20 cellular contexts compared by ENCODE assay signal in the genomic region with DNA sequence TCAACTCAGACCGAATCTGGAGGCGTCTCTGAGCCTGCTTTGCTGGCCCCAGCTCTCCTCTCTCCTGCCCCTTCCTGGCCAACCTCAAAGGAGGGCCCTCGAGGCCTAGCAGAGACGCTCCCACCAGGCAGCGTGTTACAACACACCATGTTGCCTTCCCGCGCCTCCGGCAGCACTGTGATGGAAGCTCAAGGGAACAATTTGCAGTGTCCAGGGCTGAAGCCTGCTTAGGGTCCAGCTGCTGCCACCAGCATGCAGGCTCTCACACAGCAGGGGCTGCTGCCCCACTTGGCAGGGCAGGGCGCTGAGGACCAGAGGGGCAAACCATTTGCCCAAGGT. TPM values are rescaled to one million over a fixed set of nuclear protein-coding genes. Genes with fewer than 3 reads are reported as not detected.
"Had no signal": no experiment of that assay in that cellular context is flagged by ENCODE, and none has a peak within 500 bp of the region (broad histone marks: within the 10 kb centered on the region; RNA-seq: fewer than 3 reads in every experiment).

No MANE protein-coding gene starts in this region.

- H3K27me3 Mint-ChIP-seq: activated CD4-positive, alpha-beta T cell treated with anti-CD3 and anti-CD28 coated beads, Interleukin-2, amount 10 ng/mL, durations not matched to agents 7 days and 5 days had no signal

- ATAC-seq: activated CD4-positive, CD25-positive, alpha-beta regulatory T cell treated with anti-CD3 and anti-CD28 coated beads, Interleukin-2, amount 50 U/mL, for 24 hours; activated naive CD8-positive, alpha-beta T cell treated with anti-CD3 and anti-CD28 coated beads, Interleukin-2, amount 50 U/mL, for 24 hours; naive thymus-derived CD4-positive, alpha-beta T cell; pancreas had no signal

- H3K27ac Mint-ChIP-seq: activated CD4-positive, alpha-beta T cell treated with anti-CD3 and anti-CD28 coated beads, Interleukin-2, amount 10 ng/mL, durations not matched to agents 7 days and 5 days; activated naive CD4-positive, alpha-beta T cell treated with anti-CD3 and anti-CD28 coated beads, Interleukin-2, amount 10 ng/mL, durations not matched to agents 7 days and 5 days; activated naive CD8-positive, alpha-beta T cell treated with anti-CD3 and anti-CD28 coated beads, Interleukin-2, amount 50 U/mL, for 24 hours; naive thymus-derived CD4-positive, alpha-beta T cell; neural progenitor cell had no signal

- H3K9ac ChIP-seq: neural progenitor cell had no signal

- H3K4me3 Mint-ChIP-seq: activated CD4-positive, alpha-beta T cell treated with anti-CD3 and anti-CD28 coated beads, Interleukin-2, amount 10 ng/mL, durations not matched to agents 7 days and 5 days; activated naive CD4-positive, alpha-beta T cell treated with anti-CD3 and anti-CD28 coated beads, Interleukin-2, amount 10 ng/mL, durations not matched to agents 7 days and 5 days; activated naive CD8-positive, alpha-beta T cell treated with anti-CD3 and anti-CD28 coated beads, Interleukin-2, amount 50 U/mL, for 24 hours; activated T-cell treated with anti-CD3 and anti-CD28 coated beads, Interleukin-2, amount 50 U/mL, for 4 hours; brain; naive thymus-derived CD4-positive, alpha-beta T cell; neural progenitor cell had no signal

- H3K4me3 ChIP-seq: coronary artery, neural progenitor cell, pancreas, tibial artery had no signal

- H3K36me3 Mint-ChIP-seq: activated naive CD4-positive, alpha-beta T cell treated with anti-CD3 and anti-CD28 coated beads, Interleukin-2, amount 10 ng/mL, durations not matched to agents 7 days and 5 days; brain; neural progenitor cell had no signal

- H3K4me2 ChIP-seq: neural progenitor cell had no signal

- H3K36me3 ChIP-seq: neural progenitor cell, pancreas, tibial artery had no signal

- H2AFZ ChIP-seq: neural progenitor cell had no signal

- H3K27ac ChIP-seq: coronary artery, neural progenitor cell, pancreas, tibial artery had no signal

- H3K9me3 Mint-ChIP-seq: activated CD4-positive, alpha-beta T cell treated with anti-CD3 and anti-CD28 coated beads, Interleukin-2, amount 10 ng/mL, durations not matched to agents 7 days and 5 days; activated naive CD4-positive, alpha-beta T cell treated with anti-CD3 and anti-CD28 coated beads, Interleukin-2, amount 10 ng/mL, durations not matched to agents 7 days and 5 days; activated naive CD8-positive, alpha-beta T cell treated with anti-CD3 and anti-CD28 coated beads, Interleukin-2, amount 50 U/mL, for 24 hours; activated T-cell treated with anti-CD3 and anti-CD28 coated beads, Interleukin-2, amount 50 U/mL, for 4 hours; neural progenitor cell had no signal

- H3K9me3 ChIP-seq: pancreas, tibial artery had no signal

- DNase-seq: activated CD4-positive, alpha-beta T cell treated with anti-CD3 and anti-CD28 coated beads, Interleukin-2, amount 10 ng/mL, durations not matched to agents 7 days and 5 days; activated CD8-positive, alpha-beta memory T cell treated with anti-CD3 and anti-CD28 coated beads, Interleukin-2, amount 50 U/mL, for 4 hours; activated naive CD4-positive, alpha-beta T cell treated with anti-CD3 and anti-CD28 coated beads, Interleukin-2, amount 10 ng/mL, durations not matched to agents 7 days and 5 days; activated naive CD8-positive, alpha-beta T cell treated with anti-CD3 and anti-CD28 coated beads, Interleukin-2, amount 50 U/mL, for 24 hours; activated T-cell treated with anti-CD3 and anti-CD28 coated beads, Interleukin-2, amount 50 U/mL, for 4 hours; anterior cingulate cortex; central memory CD4-positive, alpha-beta T cell; naive thymus-derived CD4-positive, alpha-beta T cell; stimulated activated naive CD4-positive, alpha-beta T cell; T-helper 1 cell; T-helper 9 cell; tibial artery had no signal

- H3K27me3 ChIP-seq: neural progenitor cell, pancreas, tibial artery had no signal

RNA-seq across cellular contexts. Expression of a gene that starts 18.5 kb away (rescaled TPM):
- total RNA-seq: activated CD4-positive, alpha-beta T cell treated with anti-CD3 and anti-CD28 coated beads, Interleukin-2, amount 10 ng/mL, durations not matched to agents 7 days and 5 days; activated T-cell treated with anti-CD3 and anti-CD28 coated beads, Interleukin-2, amount 50 U/mL, for 4 hours; mucosa of gallbladder; naive thymus-derived CD4-positive, alpha-beta T cell; pancreas; pulmonary artery endothelial cell had no signal
- polyA plus RNA-seq: keratinocyte; naive thymus-derived CD4-positive, alpha-beta T cell; pancreas had no signal
